ENCODE assay signal across 9 cellular contexts in the genomic region with DNA sequence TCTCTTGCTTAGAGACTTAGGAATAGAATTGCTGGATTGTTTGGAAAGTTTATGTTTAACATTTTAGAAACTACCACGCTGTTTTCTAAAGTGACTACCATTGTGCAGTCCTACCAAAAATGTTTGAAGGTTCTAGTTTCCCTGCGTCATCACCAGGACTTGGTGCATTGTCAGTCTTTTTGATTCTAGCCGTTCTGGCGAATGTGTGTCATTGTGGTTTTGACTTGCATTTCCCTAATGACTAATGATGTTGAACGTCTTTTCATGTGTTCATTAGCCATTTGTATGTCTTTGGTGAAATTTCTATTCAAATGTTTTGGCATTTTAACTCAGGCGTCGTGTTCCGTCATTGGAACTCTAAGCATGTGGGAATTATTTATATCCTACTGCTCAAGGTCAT. TPM values are rescaled to one million over a fixed set of nuclear protein-coding genes. Genes with fewer than 3 reads are reported as not detected.
DNase-seq lines count a peak whose midpoint lies in the region; ATAC-seq and TF ChIP-seq lines count a peak whose summit lies in the region.
"Had no signal": no experiment of that assay in that cellular context is flagged by ENCODE, and none has a peak within 500 bp of the region (broad histone marks: within the 10 kb centered on the region; RNA-seq: fewer than 3 reads in every experiment).

No MANE protein-coding gene starts in this region.

- DNase-seq in T follicular helper cell (ENCODE audit: low read depth) (peak; percentile 51), glutamatergic neuron (no peak), NCI-H2107 (lab: John Stamatoyannopoulos, UW) (no peak), HUDEP-2 (lab: John Stamatoyannopoulos, UW; ENCODE audit: unreplicated experiment in 76 of 76) (no peak)
- peak; percentile 51 for DNase-seq in activated T-cell treated with anti-CD3 and anti-CD28 coated beads, Interleukin-2, amount 50 U/mL, for 4 hours
- peak; percentile 7 to 18 for DNase-seq in stimulated activated CD8-positive, alpha-beta memory T cell treated with anti-CD3 and anti-CD28 coated beads, Interleukin-2, amount 100 ng/mL, for 1 hour (ENCODE audit: low read depth in 2 of 2)
- DNase-seq: SIG-M5 had no signal

- H3K4me3 Mint-ChIP-seq in activated T-cell treated with anti-CD3 and anti-CD28 coated beads, Interleukin-2, amount 50 U/mL, for 4 hours: peak overlapping the region; percentile 33
- no peak overlapping the region for H3K4me3 Mint-ChIP-seq in glutamatergic neuron (ENCODE audit: unreplicated experiment)

- peaks cover 53% of the 10 kb centered on the region for H3K4me1 Mint-ChIP-seq in activated T-cell treated with anti-CD3 and anti-CD28 coated beads, Interleukin-2, amount 50 U/mL, for 4 hours (ENCODE audit: low read depth)
- H3K4me1 Mint-ChIP-seq in glutamatergic neuron (ENCODE audit: low read depth, unreplicated experiment): peaks cover 31% of the 10 kb centered on the region

- H3K27ac Mint-ChIP-seq in glutamatergic neuron (ENCODE audit: unreplicated experiment): peak overlapping the region; percentile 87

- peak; percentile 99 for ATAC-seq in activated T-cell treated with anti-CD3 and anti-CD28 coated beads, Interleukin-2, amount 50 U/mL, for 4 hours
- ATAC-seq in esophagus mucosa: no peak
- ATAC-seq: HCT116 had no signal

- peaks cover 4% of the 10 kb centered on the region for H3K9me3 Mint-ChIP-seq in activated T-cell treated with anti-CD3 and anti-CD28 coated beads, Interleukin-2, amount 50 U/mL, for 4 hours
- H3K9me3 Mint-ChIP-seq in glutamatergic neuron (ENCODE audit: unreplicated experiment): peaks cover 4% of the 10 kb centered on the region

- no peak for TF ChIP-seq CTCF in glutamatergic neuron (IDR thresholded peaks at IDR 0.05; ENCODE audit: partially characterized antibody, unreplicated experiment)

- H3K27me3 Mint-ChIP-seq in activated T-cell treated with anti-CD3 and anti-CD28 coated beads, Interleukin-2, amount 50 U/mL, for 4 hours (ENCODE audit: low read depth): no peaks in the 10 kb centered on the region
- peaks cover 7% of the 10 kb centered on the region for H3K27me3 Mint-ChIP-seq in glutamatergic neuron (ENCODE audit: unreplicated experiment)

- H3K36me3 Mint-ChIP-seq in activated T-cell treated with anti-CD3 and anti-CD28 coated beads, Interleukin-2, amount 50 U/mL, for 4 hours (ENCODE audit: insufficient read depth): peaks cover 66% of the 10 kb centered on the region
- no peaks in the 10 kb centered on the region for H3K36me3 Mint-ChIP-seq in glutamatergic neuron (ENCODE audit: unreplicated experiment)

RNA-seq across cellular contexts. Expression of gene CHD2, which starts 58.0 kb away (rescaled TPM):
- 10 to 100 TPM; 58.0 to 67.7 (median 59.7) TPM for total RNA-seq in activated T-cell treated with anti-CD3 and anti-CD28 coated beads, Interleukin-2, amount 50 U/mL, for 4 hours
- total RNA-seq in glutamatergic neuron (ENCODE audit: unreplicated experiment) (201 TPM), esophagus mucosa (67.5 TPM)

Comparison
In these comparisons a context has a peak if more than half of its experiments do, and no peak if none do; other contexts are left out.
1. DNase-seq: peak in T follicular helper cell (single experiment), activated T-cell treated with anti-CD3 and anti-CD28 coated beads, Interleukin-2, amount 50 U/mL, for 4 hours (single experiment) and stimulated activated CD8-positive, alpha-beta memory T cell treated with anti-CD3 and anti-CD28 coated beads, Interleukin-2, amount 100 ng/mL, for 1 hour (2 of 2); none in glutamatergic neuron (single experiment), NCI-H2107 (single experiment) and HUDEP-2 (0 of 76).